Comparison of ENCODE assay signal across 17 cellular contexts in the genomic region with DNA sequence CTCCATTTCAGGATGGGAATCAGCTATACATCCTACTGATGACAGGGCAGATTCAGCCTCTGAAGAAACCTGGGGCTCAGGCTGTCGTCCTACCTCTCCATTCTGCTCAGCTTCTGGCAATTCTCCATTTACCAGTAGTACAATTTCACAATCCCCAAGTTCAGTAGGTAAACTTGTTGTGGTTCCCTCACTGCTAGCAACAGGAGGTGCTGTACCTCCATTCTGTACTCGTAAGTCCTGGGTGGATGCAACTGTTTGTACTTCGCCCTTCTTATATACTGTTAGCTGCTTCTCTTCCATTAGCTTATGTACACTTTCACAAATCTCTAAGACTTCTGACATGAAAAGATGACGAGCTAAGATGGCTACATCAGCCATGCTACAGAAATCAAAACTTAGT. TPM values are rescaled to one million over a fixed set of nuclear protein-coding genes. Genes with fewer than 3 reads are reported as not detected.
DNase-seq lines count a peak whose midpoint lies in the region; ATAC-seq lines count a peak whose summit lies in the region.
"Had no signal": no experiment of that assay in that cellular context is flagged by ENCODE, and none has a peak within 500 bp of the region (broad histone marks: within the 10 kb centered on the region; RNA-seq: fewer than 3 reads in every experiment).

No MANE protein-coding gene starts in this region.

- peaks cover 8% of the 10 kb centered on the region for H3K4me1 ChIP-seq in HAP-1
- H3K4me1 ChIP-seq: Peyer's patch had no signal

- intact Hi-C loops in left cardiac atrium (cut with DNase I) = no loop called here

- H3K4me3 ChIP-seq in HAP-1 = no peak overlapping the region
- H3K4me3 ChIP-seq: MG63, Peyer's patch had no signal

- H3K36me3 ChIP-seq in HAP-1 (replicated peaks) = peaks cover 41% of the 10 kb centered on the region

- no peaks in the 10 kb centered on the region for H3K9me3 Mint-ChIP-seq in memory B cell

- H3K9me3 ChIP-seq in HAP-1 = no peaks in the 10 kb centered on the region
- H3K9me3 ChIP-seq: MG63, Peyer's patch had no signal

- in situ Hi-C loops in HAP-1 (cut with MboI; ENCODE audit: low sequenced_read_pairs) = no loop called here

- ATAC-seq in GM18867 (IDR thresholded peaks at IDR 0.05; ENCODE audit: unreplicated experiment) = peak; percentile 7
- peak; percentile 6 for ATAC-seq in HG02642 (IDR thresholded peaks at IDR 0.05; ENCODE audit: poor library complexity, unreplicated experiment)
- no peak for ATAC-seq in memory B cell (ENCODE audit: low read depth)
- ATAC-seq in left cardiac atrium = no peak
- ATAC-seq: Right ventricle myocardium inferior had no signal

- no peaks in the 10 kb centered on the region for H3K27me3 Mint-ChIP-seq in memory B cell

- DNase-seq in amniotic epithelial cell (ENCODE audit: low read depth) = peak; percentile 40
- DNase-seq in memory B cell (ENCODE audit: low spot score in 2 of 2) = no peak
- DNase-seq in HAP-1 (ENCODE audit: low spot score in 2 of 2) = no peak
- no peak for DNase-seq in left cardiac atrium
- DNase-seq in T1000 (lab: John Stamatoyannopoulos, UW) = no peak
- DNase-seq: DMS 273 treated with DMSO at 0.1 percent for 48 hours, GDM1, HCEC 1CT, MG63, NCI-H1092, NCI-H146, NCI-H2081, NCI-H748 treated with DMSO at 0.1 percent for 48 hours, Peyer's patch had no signal

- no peaks in the 10 kb centered on the region for H3K27me3 ChIP-seq in HAP-1 (ENCODE audit: low read depth)
- H3K27me3 ChIP-seq: MG63, Peyer's patch had no signal

- H3K36me3 Mint-ChIP-seq in memory B cell = peaks cover 30% of the 10 kb centered on the region

- peaks cover 2% of the 10 kb centered on the region for H3K4me1 Mint-ChIP-seq in memory B cell

- peak overlapping the region; percentile 6 for H3K27ac Mint-ChIP-seq in memory B cell

- no peak overlapping the region for H3K4me3 Mint-ChIP-seq in memory B cell

RNA-seq across cellular contexts. Expression of a gene that starts 11.6 kb away (rescaled TPM):
- total RNA-seq in left cardiac atrium = 10 to 100 TPM in 1 of 2 donors, 1 to 10 TPM in 1; 8.3 to 10.3 TPM

RNA-seq across cellular contexts. Expression of a gene that starts 21.2 kb away (rescaled TPM):
- total RNA-seq in left cardiac atrium = 100 to 1,000 TPM; 824 to 885 TPM

RNA-seq across cellular contexts. Expression of a gene that starts 59.1 kb away (rescaled TPM):
- total RNA-seq in left cardiac atrium = 1 to 10 TPM; 5.1 to 6.1 TPM

Comparison
In these comparisons a context has a peak if more than half of its experiments do, and no peak if none do; other contexts are left out.
1. ATAC-seq: peak in GM18867 (single experiment) and HG02642 (single experiment); none in memory B cell (single experiment) and left cardiac atrium (0 of 2).